Comparison of ENCODE assay signal across 8 cellular contexts in genomic region chr6:158232445-158233213, GRCh38.
DNase-seq lines count a peak whose midpoint lies in the region; ATAC-seq and TF ChIP-seq lines count a peak whose summit lies in the region.

No MANE protein-coding gene starts in this region.

- TF ChIP-seq POLR2A in Raji (IDR thresholded peaks at IDR 0.05; ENCODE audit: insufficient read depth, low read depth, low read length) (0 out of 2 replicates have a peak, but pooled peaks have one; percentile 2), tibial nerve (IDR thresholded peaks at IDR 0.05) (no peak)

- H3K4ac ChIP-seq in neuronal stem cell (ENCODE audit: low read length): no peak overlapping the region

- H3K27ac ChIP-seq in CD4-positive, alpha-beta T cell (ENCODE audit: low read depth, low read length): no peak overlapping the region
- H3K27ac ChIP-seq in neuronal stem cell (replicated peaks; ENCODE audit: low read length): peak overlapping the region; percentile 57
- peak overlapping the region in 3 of 4 donors; percentile 74 to 92 (median 78) for H3K27ac ChIP-seq in tibial nerve

- H4K91ac ChIP-seq in neuronal stem cell (ENCODE audit: low read depth, low read length, poor library complexity): no peak overlapping the region

- H2AFZ ChIP-seq in neuronal stem cell (ENCODE audit: low read length): peak overlapping the region; percentile 93

- no CpG with 5 or more reads among the region's 59 CpGs for WGBS in neuronal stem cell (ENCODE audit: extremely low coverage in 2 of 2, insufficient read length in 2 of 2, insufficient replicate concordance in 1 of 2), 2 donors
- WGBS in tibial nerve, 2 donors: 0 to 1% methylated on average over 47 to 56 of the region's 59 CpGs

- peak; percentile 66 for ATAC-seq in CD4-positive, alpha-beta T cell (ENCODE audit: poor library complexity)
- peak; percentile 29 for ATAC-seq in GM21526 (IDR thresholded peaks at IDR 0.05; ENCODE audit: low FRiP score, unreplicated experiment)

- peak in 1 of 2 donors; percentile 25 for TF ChIP-seq EP300 in tibial nerve (IDR thresholded peaks at IDR 0.05)

- H3K14ac ChIP-seq in neuronal stem cell (ENCODE audit: low read length): peak overlapping the region; percentile 39

- H2BK120ac ChIP-seq in neuronal stem cell (ENCODE audit: low read depth, low read length): no peak overlapping the region

- H2BK5ac ChIP-seq in neuronal stem cell (ENCODE audit: low read length): peak overlapping the region; percentile 97

- H3K4me1 Mint-ChIP-seq in CD4-positive, alpha-beta T cell (ENCODE audit: low read depth): peaks cover 47% of the 10 kb centered on the region
- peaks cover 30 to 37% (median 31%) of the 10 kb centered on the region in 3 donors for H3K4me1 Mint-ChIP-seq in IgD-negative memory B cell

- DNase-seq in CD4-positive, alpha-beta T cell: peak in 9 of 10 experiments; percentile 28 to 53 (median 33)
- peak; percentile 56 for DNase-seq in activated naive CD4-positive, alpha-beta T cell treated with anti-CD3 and anti-CD28 coated beads, Interleukin-2, amount 50 U/mL, for 16 hours
- DNase-seq in globus pallidus (ENCODE audit: low spot score) (peak; percentile 61), neuronal stem cell (ENCODE audit: low spot score) (peak; percentile 40), tibial nerve (ENCODE audit: low spot score in 2 of 2) (peak in 1 of 2 donors; percentile 46)

- no peaks in the 10 kb centered on the region for H3K27me3 Mint-ChIP-seq in CD4-positive, alpha-beta T cell
- H3K27me3 Mint-ChIP-seq in IgD-negative memory B cell: no peaks in the 10 kb centered on the region

- H3K4me3 Mint-ChIP-seq in CD4-positive, alpha-beta T cell: peak overlapping the region; percentile 93
- peak overlapping the region; percentile 90 to 98 (median 97) for H3K4me3 Mint-ChIP-seq in IgD-negative memory B cell

- no peak overlapping the region for H2AK5ac ChIP-seq in neuronal stem cell (ENCODE audit: low read depth, low read length)

- H3K27me3 ChIP-seq in CD4-positive, alpha-beta T cell (ENCODE audit: control insufficient read depth, insufficient read depth, low read length): no peaks in the 10 kb centered on the region
- H3K27me3 ChIP-seq in neuronal stem cell (ENCODE audit: control insufficient read depth in 3 of 3, insufficient read depth in 3 of 3, low read depth in 1 of 3, low read length in 3 of 3): no peaks in the 10 kb centered on the region
- H3K27me3 ChIP-seq in tibial nerve: no peaks in the 10 kb centered on the region

- H2BK12ac ChIP-seq in neuronal stem cell (ENCODE audit: low read length): no peak overlapping the region

- no peaks in the 10 kb centered on the region for H3K9me3 ChIP-seq in CD4-positive, alpha-beta T cell (ENCODE audit: control insufficient read depth, low read length)
- no peaks in the 10 kb centered on the region for H3K9me3 ChIP-seq in neuronal stem cell (replicated peaks in 1 of 2; ENCODE audit: control insufficient read depth in 2 of 2, insufficient read depth in 1 of 2, low read depth in 1 of 2, low read length in 2 of 2)
- H3K9me3 ChIP-seq in tibial nerve: no peaks in the 10 kb centered on the region

- H3K23ac ChIP-seq in neuronal stem cell (ENCODE audit: low read depth, low read length, poor library complexity): no peak overlapping the region

- H3K4me1 ChIP-seq in neuronal stem cell (ENCODE audit: control insufficient read depth in 2 of 2, insufficient read depth in 1 of 2, low read depth in 1 of 2, low read length in 2 of 2) (peaks cover 6 to 8% of the 10 kb centered on the region in 2 donors), tibial nerve (peaks cover 0 to 26% (median 13%) of the 10 kb centered on the region in 4 donors)

- POLR2A ChIA-PET in CD4-positive, alpha-beta T cell (lab: Charles Lee): interaction anchor here (0.7 to 1.8 kb wide), 7 partner anchors 9 to 360 kb away, joined by 3 to 8 read pairs (median 5); no protein-coding TSS in a partner anchor

- intact Hi-C loops in CD4-positive, alpha-beta T cell (cut with DNase I, micrococcal nuclease): loop anchor here (2.0 to 10.0 kb wide), 5 partner anchors 40 to 762 kb away; partner anchors contain the start of gene TMEM181 (in 1 of the 2)

- H3K9me3 Mint-ChIP-seq in CD4-positive, alpha-beta T cell: no peaks in the 10 kb centered on the region
- H3K9me3 Mint-ChIP-seq in IgD-negative memory B cell: no peaks in the 10 kb centered on the region

- peak overlapping the region; percentile 89 for H3K9ac ChIP-seq in neuronal stem cell (ENCODE audit: low read depth, low read length, poor library complexity)

- H3K36me3 ChIP-seq in neuronal stem cell (replicated peaks in 1 of 2; ENCODE audit: control insufficient read depth in 2 of 2, insufficient read depth in 2 of 2, low read length in 2 of 2): no peaks in the 10 kb centered on the region
- H3K36me3 ChIP-seq in tibial nerve: no peaks in the 10 kb centered on the region

- H3K79me1 ChIP-seq in neuronal stem cell (ENCODE audit: low read depth, low read length): no peaks in the 10 kb centered on the region

- H3K4me2 ChIP-seq in neuronal stem cell (ENCODE audit: insufficient read depth, low read length, poor library complexity, severe bottlenecking): peak overlapping the region; percentile 74

- TF ChIP-seq CTCF in CD4-positive, alpha-beta T cell (IDR thresholded peaks at IDR 0.05): no peak
- TF ChIP-seq CTCF in tibial nerve (IDR thresholded peaks at IDR 0.05): no peak

- peak overlapping the region; percentile 54 to 89 for H3K4me3 ChIP-seq in neuronal stem cell (ENCODE audit: low read length in 2 of 2)
- peak overlapping the region; percentile 70 to 93 (median 86) for H3K4me3 ChIP-seq in tibial nerve

- H4K8ac ChIP-seq in neuronal stem cell (ENCODE audit: low read depth, low read length): peak overlapping the region; percentile 57

- H2BK15ac ChIP-seq in neuronal stem cell (ENCODE audit: low read length): no peak overlapping the region

- peak overlapping the region; percentile 94 for H3K18ac ChIP-seq in neuronal stem cell (ENCODE audit: low read length)

- CTCF ChIA-PET in CD4-positive, alpha-beta T cell (lab: Charles Lee): interaction anchor here (2.4 kb wide), 1 partner anchor 12 kb away, joined by 17 read pairs; no protein-coding TSS in a partner anchor

- H3K36me3 Mint-ChIP-seq in CD4-positive, alpha-beta T cell (ENCODE audit: low read depth): peaks cover 9% of the 10 kb centered on the region
- H3K36me3 Mint-ChIP-seq in IgD-negative memory B cell: no peaks in the 10 kb centered on the region

- peak overlapping the region; percentile 92 for H3K27ac Mint-ChIP-seq in CD4-positive, alpha-beta T cell
- peak overlapping the region; percentile 85 to 93 (median 88) for H3K27ac Mint-ChIP-seq in IgD-negative memory B cell
